In the genomic region with DNA sequence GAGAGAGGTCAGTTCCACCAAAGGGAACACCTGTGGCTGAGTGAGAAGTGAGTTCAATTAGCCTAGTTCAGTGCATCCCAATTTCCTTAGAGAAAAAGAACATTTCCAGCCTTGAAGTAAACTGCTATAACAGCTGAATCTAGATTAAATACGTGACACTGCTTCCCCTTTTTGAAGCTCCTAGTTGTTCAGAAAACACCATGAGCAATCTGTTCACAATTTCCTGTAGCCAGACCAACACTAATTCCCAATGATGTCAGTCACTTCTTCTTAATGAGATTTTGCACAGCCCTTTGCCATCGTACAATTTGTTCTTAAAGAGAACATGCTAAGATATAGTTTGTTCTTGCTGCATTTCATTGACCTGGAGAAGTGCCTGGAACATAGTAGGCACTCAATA, we compare ENCODE assay signal across 28 cellular contexts.
DNase-seq lines count a peak whose midpoint lies in the region; ATAC-seq and TF ChIP-seq lines count a peak whose summit lies in the region.
"Had no signal": no experiment of that assay in that cellular context is flagged by ENCODE, and none has a peak within 500 bp of the region (broad histone marks: within the 10 kb centered on the region; RNA-seq: fewer than 3 reads in every experiment).

No MANE protein-coding gene starts in this region.

- no peak for TF ChIP-seq CTCF in A673 (conservative IDR thresholded peaks at IDR 0.05; ENCODE audit: low read depth, low read length)
- no peak for TF ChIP-seq CTCF in mammary epithelial cell (conservative IDR thresholded peaks at IDR 0.05 in 1 of 2, IDR thresholded peaks at IDR 0.05 in 1 of 2; ENCODE audit: extremely low read depth in 1 of 2, insufficient read depth in 1 of 2, low read depth in 1 of 2, low read length in 2 of 2)

- H3K14ac ChIP-seq in mesenchymal stem cell (ENCODE audit: low read length in 2 of 2) = no peak overlapping the region

- H3K9me3 Mint-ChIP-seq in stimulated activated effector memory CD8-positive, alpha-beta T cell treated with anti-CD3 and anti-CD28 coated beads, Interleukin-12 subunit alpha, Interleukin-12 subunit beta, amount 100 ng/mL, for 72 hours = peaks cover 2% of the 10 kb centered on the region
- H3K9me3 Mint-ChIP-seq in T-cell = peaks cover 0 to 6% (median 0%) of the 10 kb centered on the region in 3 donors
- H3K9me3 Mint-ChIP-seq: brain had no signal

- no peaks in the 10 kb centered on the region for H3K79me1 ChIP-seq in mesenchymal stem cell (replicated peaks; ENCODE audit: low read length, poor library complexity, severe bottlenecking)

- no peak overlapping the region for H3K23ac ChIP-seq in mesenchymal stem cell (ENCODE audit: low read length in 2 of 2)

- POLR2A ChIA-PET in A673 (lab: Charles Lee; ENCODE audit: low non-redundant PET) = no interaction called here
- POLR2A ChIA-PET in T-cell (lab: Charles Lee) = no interaction called here

- H4K8ac ChIP-seq in mesenchymal stem cell (ENCODE audit: low read length) = no peak overlapping the region

- H2BK15ac ChIP-seq in mesenchymal stem cell (ENCODE audit: low read depth, poor library complexity, severe bottlenecking) = no peak overlapping the region

- H3K36me3 ChIP-seq in A673 (ENCODE audit: insufficient read depth, low read length, poor library complexity, severe bottlenecking) (no peaks in the 10 kb centered on the region), mammary epithelial cell (ENCODE audit: insufficient read depth, low read length) (no peaks in the 10 kb centered on the region), mesenchymal stem cell (ENCODE audit: control insufficient read depth in 1 of 2, insufficient read depth in 2 of 2, low read depth in 1 of 2, low read length in 2 of 2) (no peaks in the 10 kb centered on the region)
- H3K36me3 ChIP-seq: prostate gland, SJCRH30, uterus had no signal

- H3K4me1 ChIP-seq in A673 (ENCODE audit: insufficient read depth, low read length, poor library complexity, severe bottlenecking) = peaks cover 34% of the 10 kb centered on the region
- peaks cover 11% of the 10 kb centered on the region for H3K4me1 ChIP-seq in mammary epithelial cell (ENCODE audit: insufficient read depth, low read length)
- H3K4me1 ChIP-seq in mesenchymal stem cell (ENCODE audit: control insufficient read depth, insufficient read depth, low read depth, low read length) = no peaks in the 10 kb centered on the region
- H3K4me1 ChIP-seq in right cardiac atrium (ENCODE audit: control insufficient read depth, insufficient read depth, low read length) = no peaks in the 10 kb centered on the region
- H3K4me1 ChIP-seq: prostate gland had no signal

- dilution Hi-C loops in mammary epithelial cell (cut with HindIII; ENCODE audit: low sequenced_read_pairs) = no loop called here

- WGBS in mammary epithelial cell (ENCODE audit: low coverage, missing lambda C conversion rate) = 84% methylated on average over 2 of the region's 2 CpGs
- WGBS in mesenchymal stem cell = 1% methylated on average over 2 of the region's 2 CpGs
- 48% methylated on average over 2 of the region's 2 CpGs for WGBS in right cardiac atrium

- BruUV-seq in A673 (replicated peaks; lab: Mats Ljungman, UMichigan) = no TSS peak
- no TSS peak for BruUV-seq in mammary epithelial cell (replicated peaks; lab: Mats Ljungman, UMichigan)

- in situ Hi-C loops in mammary epithelial cell (cut with MboI; ENCODE audit: low sequenced_read_pairs in 2 of 2) = no loop called here
- in situ Hi-C loops in ACHN (cut with HindIII; ENCODE audit: low pct_ligation_motif_present, low pct_unique_long_range_greater_than_20kb, low sequenced_read_pairs) = no loop called here

- no peaks in the 10 kb centered on the region for H4K20me1 ChIP-seq in mammary epithelial cell (ENCODE audit: insufficient read depth, low read length)

- no peak overlapping the region for H3K9ac ChIP-seq in mammary epithelial cell (ENCODE audit: insufficient read depth, low read length)
- H3K9ac ChIP-seq in mesenchymal stem cell (ENCODE audit: low read length) = no peak overlapping the region

- DNase-seq in A673 (ENCODE audit: low spot score) (peak; percentile 81), M059J (ENCODE audit: low read depth) (peak; percentile 25), mammary epithelial cell (peak; percentile 24), mesenchymal stem cell (peak; percentile 42), T-cell (no peak), ACHN (no peak), right cardiac atrium (no peak)
- DNase-seq in stimulated activated effector memory CD8-positive, alpha-beta T cell treated with anti-CD3 and anti-CD28 coated beads, Interleukin-12 subunit alpha, Interleukin-12 subunit beta, amount 100 ng/mL, for 72 hours (ENCODE audit: low spot score in 2 of 2) = no peak
- DNase-seq: activated CD4-positive, CD25-positive, alpha-beta regulatory T cell treated with anti-CD3 and anti-CD28 coated beads, Interleukin-2, amount 50 U/mL, for 72 hours; activated CD8-positive, alpha-beta T cell treated with anti-CD3 and anti-CD28 coated beads, Interleukin-2, amount 10 ng/mL, durations not matched to agents 7 days and 5 days; activated effector memory CD4-positive, alpha-beta T cell treated with Interleukin-2 at 50 U/mL for 16 hours; CD4-positive, alpha-beta memory T cell; effector memory CD8-positive, alpha-beta T cell; EL; GOT3; left colon; naive B cell; NCI-H2029 treated with DMSO at 0.1 percent for 48 hours; NCI-H226; NCI-H69; nucleus accumbens; SJCRH30; stimulated activated naive CD8-positive, alpha-beta T cell treated with anti-CD3 and anti-CD28 coated beads, Interleukin-15, amount 100 ng/mL, for 72 hours; uterus had no signal

- peak overlapping the region in 1 of 2 experiments; percentile 41 for H3K4ac ChIP-seq in mesenchymal stem cell (ENCODE audit: low read depth in 1 of 2, low read length in 2 of 2)

- H3K27ac ChIP-seq in A673 (ENCODE audit: low read depth, low read length, poor library complexity, severe bottlenecking) = peak overlapping the region; percentile 81
- H3K27ac ChIP-seq in mammary epithelial cell (ENCODE audit: insufficient read depth, low read depth, low read length) = no peak overlapping the region
- no peak overlapping the region for H3K27ac ChIP-seq in mesenchymal stem cell (ENCODE audit: low read length, poor library complexity, severe bottlenecking)
- H3K27ac ChIP-seq in right cardiac atrium (ENCODE audit: low read length) = no peak overlapping the region
- H3K27ac ChIP-seq: coronary artery, prostate gland, SJCRH30, uterus had no signal

- H3K27me3 ChIP-seq in A673 (replicated peaks; ENCODE audit: insufficient read depth, low read depth, low read length, poor library complexity) (no peaks in the 10 kb centered on the region), mammary epithelial cell (ENCODE audit: insufficient read depth, low read length) (no peaks in the 10 kb centered on the region), mesenchymal stem cell (ENCODE audit: control insufficient read depth in 1 of 2, insufficient read depth in 1 of 2, low read length in 2 of 2) (no peaks in the 10 kb centered on the region), right cardiac atrium (ENCODE audit: control insufficient read depth, insufficient read depth) (no peaks in the 10 kb centered on the region)
- H3K27me3 ChIP-seq: SJCRH30, uterus had no signal

- H3K4me3 Mint-ChIP-seq in stimulated activated effector memory CD8-positive, alpha-beta T cell treated with anti-CD3 and anti-CD28 coated beads, Interleukin-12 subunit alpha, Interleukin-12 subunit beta, amount 100 ng/mL, for 72 hours = no peak overlapping the region
- H3K4me3 Mint-ChIP-seq in T-cell = no peak overlapping the region
- H3K4me3 Mint-ChIP-seq: activated CD8-positive, alpha-beta T cell treated with anti-CD3 and anti-CD28 coated beads, Interleukin-2, amount 10 ng/mL, durations not matched to agents 7 days and 5 days; brain; CD4-positive, alpha-beta memory T cell; effector memory CD8-positive, alpha-beta T cell; naive B cell; stimulated activated naive CD8-positive, alpha-beta T cell treated with anti-CD3 and anti-CD28 coated beads, Interleukin-15, amount 100 ng/mL, for 72 hours had no signal

- H3K4me2 ChIP-seq in mammary epithelial cell (ENCODE audit: insufficient read depth, low read depth, low read length) = no peak overlapping the region
- H3K4me2 ChIP-seq in mesenchymal stem cell (ENCODE audit: low read length, poor library complexity, severe bottlenecking) = no peak overlapping the region

- H2AFZ ChIP-seq in mammary epithelial cell (ENCODE audit: low read depth, low read length) (peak overlapping the region; percentile 52), mesenchymal stem cell (ENCODE audit: low read depth, low read length) (no peak overlapping the region)

- no peaks in the 10 kb centered on the region for H3K27me3 Mint-ChIP-seq in T-cell
- H3K27me3 Mint-ChIP-seq: brain; CD4-positive, alpha-beta memory T cell; effector memory CD8-positive, alpha-beta T cell; naive B cell; stimulated activated naive CD8-positive, alpha-beta T cell treated with anti-CD3 and anti-CD28 coated beads, Interleukin-15, amount 100 ng/mL, for 72 hours had no signal

- no peaks in the 10 kb centered on the region for H3K79me2 ChIP-seq in mammary epithelial cell (ENCODE audit: insufficient read depth, low read length)

- H3K4me3 ChIP-seq in A673 (ENCODE audit: low read depth, low read length, poor library complexity, severe bottlenecking) (no peak overlapping the region), mammary epithelial cell (replicated peaks in 1 of 3; ENCODE audit: insufficient read depth in 1 of 3, low read depth in 2 of 3, low read length in 3 of 3) (no peak overlapping the region), mesenchymal stem cell (ENCODE audit: insufficient read depth in 1 of 2, low read depth in 1 of 2, low read length in 2 of 2) (no peak overlapping the region), right cardiac atrium (ENCODE audit: low read length) (no peak overlapping the region)
- H3K4me3 ChIP-seq: coronary artery, prostate gland, SJCRH30, uterus had no signal

- H4K91ac ChIP-seq in mesenchymal stem cell (ENCODE audit: low read length) = no peak overlapping the region

- no peak overlapping the region for H2BK12ac ChIP-seq in mesenchymal stem cell (ENCODE audit: low read length in 2 of 2)

- CTCF ChIA-PET in A673 (lab: Charles Lee) (no interaction called here), mammary epithelial cell (lab: Charles Lee; ENCODE audit: low non-redundant PET) (no interaction called here), T-cell (lab: Charles Lee) (no interaction called here)

- H2AK5ac ChIP-seq in mesenchymal stem cell (ENCODE audit: low read length, severe bottlenecking) = no peak overlapping the region

- no peaks in the 10 kb centered on the region for H3K9me3 ChIP-seq in A673 (ENCODE audit: low read depth, low read length, poor library complexity, severe bottlenecking)
- H3K9me3 ChIP-seq in mammary epithelial cell (replicated peaks; ENCODE audit: insufficient read depth, low read length) = no peaks in the 10 kb centered on the region
- no peaks in the 10 kb centered on the region for H3K9me3 ChIP-seq in mesenchymal stem cell (ENCODE audit: control insufficient read depth, low read length)
- no peaks in the 10 kb centered on the region for H3K9me3 ChIP-seq in right cardiac atrium (ENCODE audit: control insufficient read depth, low read length)
- H3K9me3 ChIP-seq: prostate gland, SJCRH30, uterus had no signal

- intact Hi-C loops in A673 (cut with micrococcal nuclease; ENCODE audit: unreplicated experiment) (no loop called here), mammary epithelial cell (cut with micrococcal nuclease) (no loop called here), right cardiac atrium (cut with DNase I) (loop anchor here in 1 of 4 donors (10.0 kb wide), 1 partner anchor 149 kb away; the partner anchor contains the start of gene EDNRA)

- H3K4me1 Mint-ChIP-seq in stimulated activated effector memory CD8-positive, alpha-beta T cell treated with anti-CD3 and anti-CD28 coated beads, Interleukin-12 subunit alpha, Interleukin-12 subunit beta, amount 100 ng/mL, for 72 hours = no peaks in the 10 kb centered on the region
- H3K4me1 Mint-ChIP-seq in T-cell = no peaks in the 10 kb centered on the region
- H3K4me1 Mint-ChIP-seq: CD4-positive, alpha-beta memory T cell; naive B cell; stimulated activated naive CD8-positive, alpha-beta T cell treated with anti-CD3 and anti-CD28 coated beads, Interleukin-15, amount 100 ng/mL, for 72 hours had no signal

- ATAC-seq in stimulated activated effector memory CD8-positive, alpha-beta T cell treated with anti-CD3 and anti-CD28 coated beads, Interleukin-12 subunit alpha, Interleukin-12 subunit beta, amount 100 ng/mL, for 72 hours = no peak
- ATAC-seq in T-cell (replicated peaks in 1 of 4) (no peak), right cardiac atrium (no peak)
- ATAC-seq: activated CD8-positive, alpha-beta T cell treated with anti-CD3 and anti-CD28 coated beads, Interleukin-2, amount 10 ng/mL, durations not matched to agents 7 days and 5 days; effector memory CD8-positive, alpha-beta T cell; esophagus mucosa; left colon; stimulated activated naive CD8-positive, alpha-beta T cell treated with anti-CD3 and anti-CD28 coated beads, Interleukin-15, amount 100 ng/mL, for 72 hours had no signal

- no peak overlapping the region for H3K18ac ChIP-seq in mesenchymal stem cell (ENCODE audit: low read depth in 1 of 2, low read length in 2 of 2)

- no peaks in the 10 kb centered on the region for H3K36me3 Mint-ChIP-seq in stimulated activated effector memory CD8-positive, alpha-beta T cell treated with anti-CD3 and anti-CD28 coated beads, Interleukin-12 subunit alpha, Interleukin-12 subunit beta, amount 100 ng/mL, for 72 hours
- no peaks in the 10 kb centered on the region for H3K36me3 Mint-ChIP-seq in T-cell
- H3K36me3 Mint-ChIP-seq: brain; CD4-positive, alpha-beta memory T cell; naive B cell had no signal

- no peak overlapping the region for H2BK120ac ChIP-seq in mesenchymal stem cell (ENCODE audit: low read depth, low read length)

- no peak overlapping the region for H2BK5ac ChIP-seq in mesenchymal stem cell (ENCODE audit: low read depth, low read length, poor library complexity, severe bottlenecking)

- no peak overlapping the region for H3K27ac Mint-ChIP-seq in stimulated activated effector memory CD8-positive, alpha-beta T cell treated with anti-CD3 and anti-CD28 coated beads, Interleukin-12 subunit alpha, Interleukin-12 subunit beta, amount 100 ng/mL, for 72 hours
- H3K27ac Mint-ChIP-seq in T-cell = no peak overlapping the region
- H3K27ac Mint-ChIP-seq: activated CD8-positive, alpha-beta T cell treated with anti-CD3 and anti-CD28 coated beads, Interleukin-2, amount 10 ng/mL, durations not matched to agents 7 days and 5 days; brain; CD4-positive, alpha-beta memory T cell; effector memory CD8-positive, alpha-beta T cell; stimulated activated naive CD8-positive, alpha-beta T cell treated with anti-CD3 and anti-CD28 coated beads, Interleukin-15, amount 100 ng/mL, for 72 hours had no signal

Comparison
In these comparisons a context has a peak if more than half of its experiments do, and no peak if none do; other contexts are left out.
1. DNase-seq: peak in A673 (single experiment), M059J (single experiment), mammary epithelial cell (single experiment) and mesenchymal stem cell (single experiment); none in stimulated activated effector memory CD8-positive, alpha-beta T cell treated with anti-CD3 and anti-CD28 coated beads, Interleukin-12 subunit alpha, Interleukin-12 subunit beta, amount 100 ng/mL, for 72 hours (0 of 2), T-cell (0 of 34), ACHN (single experiment) and right cardiac atrium (0 of 3).